In genomic region chr14:90375934-90376333, GRCh38 we compare ENCODE assay signal across 1 cellular context.
A peak's percentile ranks its signal among the peaks of the same experiment; 100 is the strongest.
TF ChIP-seq lines count a peak whose summit lies in the region.

No MANE protein-coding gene starts in this region.

TF ChIP-seq in HEK293, 187 proteins besides CTCF, POLR2A, EP300 and RAD21 (continued from another document):
- TF ChIP-seq, protein P1, sequence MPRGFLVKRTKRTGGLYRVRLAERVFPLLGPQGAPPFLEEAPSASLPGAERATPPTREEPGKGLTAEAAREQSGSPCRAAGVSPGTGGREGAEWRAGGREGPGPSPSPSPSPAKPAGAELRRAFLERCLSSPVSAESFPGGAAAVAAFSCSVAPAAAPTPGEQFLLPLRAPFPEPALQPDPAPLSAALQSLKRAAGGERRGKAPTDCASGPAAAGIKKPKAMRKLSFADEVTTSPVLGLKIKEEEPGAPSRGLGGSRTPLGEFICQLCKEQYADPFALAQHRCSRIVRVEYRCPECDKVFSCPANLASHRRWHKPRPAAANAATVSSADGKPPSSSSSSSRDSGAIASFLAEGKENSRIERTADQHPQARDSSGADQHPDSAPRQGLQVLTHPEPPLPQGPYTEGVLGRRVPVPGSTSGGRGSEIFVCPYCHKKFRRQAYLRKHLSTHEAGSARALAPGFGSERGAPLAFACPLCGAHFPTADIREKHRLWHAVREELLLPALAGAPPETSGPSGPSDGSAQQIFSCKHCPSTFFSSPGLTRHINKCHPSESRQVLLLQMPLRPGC (tag by site-specific recombination; IDR thresholded peaks at IDR 0.05), result 0 out of 2 replicates have a peak, but pooled peaks have one; percentile 22
- TF ChIP-seq ZNF18 (tag by site-specific recombination; IDR thresholded peaks at IDR 0.05), result peak; percentile 83
- TF ChIP-seq, protein P2, sequence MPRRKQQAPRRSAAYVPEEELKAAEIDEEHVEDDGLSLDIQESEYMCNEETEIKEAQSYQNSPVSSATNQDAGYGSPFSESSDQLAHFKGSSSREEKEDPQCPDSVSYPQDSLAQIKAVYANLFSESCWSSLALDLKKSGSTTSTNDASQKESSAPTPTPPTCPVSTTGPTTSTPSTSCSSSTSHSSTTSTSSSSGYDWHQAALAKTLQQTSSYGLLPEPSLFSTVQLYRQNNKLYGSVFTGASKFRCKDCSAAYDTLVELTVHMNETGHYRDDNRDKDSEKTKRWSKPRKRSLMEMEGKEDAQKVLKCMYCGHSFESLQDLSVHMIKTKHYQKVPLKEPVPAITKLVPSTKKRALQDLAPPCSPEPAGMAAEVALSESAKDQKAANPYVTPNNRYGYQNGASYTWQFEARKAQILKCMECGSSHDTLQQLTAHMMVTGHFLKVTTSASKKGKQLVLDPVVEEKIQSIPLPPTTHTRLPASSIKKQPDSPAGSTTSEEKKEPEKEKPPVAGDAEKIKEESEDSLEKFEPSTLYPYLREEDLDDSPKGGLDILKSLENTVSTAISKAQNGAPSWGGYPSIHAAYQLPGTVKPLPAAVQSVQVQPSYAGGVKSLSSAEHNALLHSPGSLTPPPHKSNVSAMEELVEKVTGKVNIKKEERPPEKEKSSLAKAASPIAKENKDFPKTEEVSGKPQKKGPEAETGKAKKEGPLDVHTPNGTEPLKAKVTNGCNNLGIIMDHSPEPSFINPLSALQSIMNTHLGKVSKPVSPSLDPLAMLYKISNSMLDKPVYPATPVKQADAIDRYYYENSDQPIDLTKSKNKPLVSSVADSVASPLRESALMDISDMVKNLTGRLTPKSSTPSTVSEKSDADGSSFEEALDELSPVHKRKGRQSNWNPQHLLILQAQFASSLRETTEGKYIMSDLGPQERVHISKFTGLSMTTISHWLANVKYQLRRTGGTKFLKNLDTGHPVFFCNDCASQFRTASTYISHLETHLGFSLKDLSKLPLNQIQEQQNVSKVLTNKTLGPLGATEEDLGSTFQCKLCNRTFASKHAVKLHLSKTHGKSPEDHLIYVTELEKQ (tag by site-specific recombination; IDR thresholded peaks at IDR 0.05; ENCODE audit: borderline replicate concordance), result peak; percentile 45; the same call in 1 of the 2 replicates
- TF ChIP-seq TRIM28 (IDR thresholded peaks at IDR 0.05; ENCODE audit: borderline replicate concordance, low read length), result peak; percentile 40; the same call in 1 of the 2 replicates
- no peak for TF ChIP-seq ZNF37A (tag by site-specific recombination; IDR thresholded peaks at IDR 0.05)
- TF ChIP-seq, protein P3, sequence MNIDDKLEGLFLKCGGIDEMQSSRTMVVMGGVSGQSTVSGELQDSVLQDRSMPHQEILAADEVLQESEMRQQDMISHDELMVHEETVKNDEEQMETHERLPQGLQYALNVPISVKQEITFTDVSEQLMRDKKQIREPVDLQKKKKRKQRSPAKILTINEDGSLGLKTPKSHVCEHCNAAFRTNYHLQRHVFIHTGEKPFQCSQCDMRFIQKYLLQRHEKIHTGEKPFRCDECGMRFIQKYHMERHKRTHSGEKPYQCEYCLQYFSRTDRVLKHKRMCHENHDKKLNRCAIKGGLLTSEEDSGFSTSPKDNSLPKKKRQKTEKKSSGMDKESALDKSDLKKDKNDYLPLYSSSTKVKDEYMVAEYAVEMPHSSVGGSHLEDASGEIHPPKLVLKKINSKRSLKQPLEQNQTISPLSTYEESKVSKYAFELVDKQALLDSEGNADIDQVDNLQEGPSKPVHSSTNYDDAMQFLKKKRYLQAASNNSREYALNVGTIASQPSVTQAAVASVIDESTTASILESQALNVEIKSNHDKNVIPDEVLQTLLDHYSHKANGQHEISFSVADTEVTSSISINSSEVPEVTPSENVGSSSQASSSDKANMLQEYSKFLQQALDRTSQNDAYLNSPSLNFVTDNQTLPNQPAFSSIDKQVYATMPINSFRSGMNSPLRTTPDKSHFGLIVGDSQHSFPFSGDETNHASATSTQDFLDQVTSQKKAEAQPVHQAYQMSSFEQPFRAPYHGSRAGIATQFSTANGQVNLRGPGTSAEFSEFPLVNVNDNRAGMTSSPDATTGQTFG (tag by site-specific recombination; IDR thresholded peaks at IDR 0.05; ENCODE audit: borderline replicate concordance), result no peak
- TF ChIP-seq ZNF214 (tag by site-specific recombination; IDR thresholded peaks at IDR 0.05; ENCODE audit: borderline replicate concordance), result no peak
- TF ChIP-seq ZFP3 (tag by site-specific recombination; IDR thresholded peaks at IDR 0.05; ENCODE audit: low read depth), result no peak
- TF ChIP-seq, protein P4, sequence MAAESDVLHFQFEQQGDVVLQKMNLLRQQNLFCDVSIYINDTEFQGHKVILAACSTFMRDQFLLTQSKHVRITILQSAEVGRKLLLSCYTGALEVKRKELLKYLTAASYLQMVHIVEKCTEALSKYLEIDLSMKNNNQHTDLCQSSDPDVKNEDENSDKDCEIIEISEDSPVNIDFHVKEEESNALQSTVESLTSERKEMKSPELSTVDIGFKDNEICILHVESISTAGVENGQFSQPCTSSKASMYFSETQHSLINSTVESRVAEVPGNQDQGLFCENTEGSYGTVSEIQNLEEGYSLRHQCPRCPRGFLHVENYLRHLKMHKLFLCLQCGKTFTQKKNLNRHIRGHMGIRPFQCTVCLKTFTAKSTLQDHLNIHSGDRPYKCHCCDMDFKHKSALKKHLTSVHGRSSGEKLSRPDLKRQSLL (tag by site-specific recombination; IDR thresholded peaks at IDR 0.05), result peak; percentile 29; the same call in 1 of the 2 replicates
- TF ChIP-seq ZSCAN30 (tag by site-specific recombination; IDR thresholded peaks at IDR 0.05), result 0 out of 2 replicates have a peak, but pooled peaks have one; percentile 23
